ENCODE assay signal across 8 cellular contexts in genomic region chr12:100266802-100267602, GRCh38. TPM values are rescaled to one million over a fixed set of nuclear protein-coding genes. Genes with fewer than 3 reads are reported as not detected.
DNase-seq lines count a peak whose midpoint lies in the region; ATAC-seq and TF ChIP-seq lines count a peak whose summit lies in the region.

TSS of gene DEPDC4 (minus strand) at chr12:100267079. CDS start at chr12:100267076, 3 bp downstream.
A gene with protein sequence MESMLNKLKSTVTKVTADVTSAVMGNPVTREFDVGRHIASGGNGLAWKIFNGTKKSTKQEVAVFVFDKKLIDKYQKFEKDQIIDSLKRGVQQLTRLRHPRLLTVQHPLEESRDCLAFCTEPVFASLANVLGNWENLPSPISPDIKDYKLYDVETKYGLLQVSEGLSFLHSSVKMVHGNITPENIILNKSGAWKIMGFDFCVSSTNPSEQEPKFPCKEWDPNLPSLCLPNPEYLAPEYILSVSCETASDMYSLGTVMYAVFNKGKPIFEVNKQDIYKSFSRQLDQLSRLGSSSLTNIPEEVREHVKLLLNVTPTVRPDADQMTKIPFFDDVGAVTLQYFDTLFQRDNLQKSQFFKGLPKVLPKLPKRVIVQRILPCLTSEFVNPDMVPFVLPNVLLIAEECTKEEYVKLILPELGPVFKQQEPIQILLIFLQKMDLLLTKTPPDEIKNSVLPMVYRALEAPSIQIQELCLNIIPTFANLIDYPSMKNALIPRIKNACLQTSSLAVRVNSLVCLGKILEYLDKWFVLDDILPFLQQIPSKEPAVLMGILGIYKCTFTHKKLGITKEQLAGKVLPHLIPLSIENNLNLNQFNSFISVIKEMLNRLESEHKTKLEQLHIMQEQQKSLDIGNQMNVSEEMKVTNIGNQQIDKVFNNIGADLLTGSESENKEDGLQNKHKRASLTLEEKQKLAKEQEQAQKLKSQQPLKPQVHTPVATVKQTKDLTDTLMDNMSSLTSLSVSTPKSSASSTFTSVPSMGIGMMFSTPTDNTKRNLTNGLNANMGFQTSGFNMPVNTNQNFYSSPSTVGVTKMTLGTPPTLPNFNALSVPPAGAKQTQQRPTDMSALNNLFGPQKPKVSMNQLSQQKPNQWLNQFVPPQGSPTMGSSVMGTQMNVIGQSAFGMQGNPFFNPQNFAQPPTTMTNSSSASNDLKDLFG (plus strand): TSS chr12:100267177. CDS start chr12:100282971, 15,794 bp downstream.

- no peaks in the 10 kb centered on the region for H3K36me3 ChIP-seq in HUES48 (ENCODE audit: control insufficient read depth, insufficient read depth, low read length)
- H3K36me3 ChIP-seq in NT2/D1 (ENCODE audit: insufficient read depth, insufficient read length, low read length) = peaks cover 8% of the 10 kb centered on the region
- no peaks in the 10 kb centered on the region for H3K36me3 ChIP-seq in endodermal cell (ENCODE audit: control insufficient read depth, insufficient read depth, low read length)

- BruUV-seq in Calu3 (replicated peaks; lab: Mats Ljungman, UMichigan) = no TSS peak

- H3K9me3 ChIP-seq in HUES48 (ENCODE audit: control insufficient read depth, insufficient read depth, low read length) (no peaks in the 10 kb centered on the region), NT2/D1 (ENCODE audit: insufficient read depth, low read length) (no peaks in the 10 kb centered on the region), endodermal cell (ENCODE audit: control insufficient read depth, low read length) (no peaks in the 10 kb centered on the region)

- peak within 1 kb of the TSS; percentile 97 for H3K27ac ChIP-seq in HUES48 (ENCODE audit: low read depth, low read length)
- peak within 1 kb of the TSS; percentile 92 for H3K27ac ChIP-seq in endodermal cell (ENCODE audit: low read depth, low read length)

- peaks cover 19% of the 10 kb centered on the region for H3K4me1 ChIP-seq in HUES48 (ENCODE audit: control insufficient read depth, insufficient read depth, low read length)
- no peaks in the 10 kb centered on the region for H3K4me1 ChIP-seq in NT2/D1 (ENCODE audit: insufficient read depth, insufficient read length)
- H3K4me1 ChIP-seq in endodermal cell (ENCODE audit: control insufficient read depth, insufficient read depth, low read length) = peaks cover under 1% of the 10 kb centered on the region

- peak within 1 kb of the TSS; percentile 94 for H3K4me3 Mint-ChIP-seq in Calu3 (ENCODE audit: low read depth, unreplicated experiment)
- H3K4me3 Mint-ChIP-seq in endodermal cell = peak within 1 kb of the TSS; percentile 91

- DNase-seq in Calu3 (peak; percentile 97), NT2/D1 (ENCODE audit: low read depth, low spot score) (peak; percentile 91), endodermal cell (peak; percentile 99), mesenteric fat pad (ENCODE audit: low spot score) (peak; percentile 98)
- DNase-seq in activated CD8-positive, alpha-beta memory T cell treated with anti-CD3 and anti-CD28 coated beads, Interleukin-2, amount 50 U/mL, for 4 hours = peak; percentile 92
- DNase-seq in stimulated activated CD8-positive, alpha-beta memory T cell treated with anti-CD3 and anti-CD28 coated beads, Interleukin-15, amount 100 ng/mL, for 1 hour (ENCODE audit: low read depth) = peak; percentile 90

- H3K27ac Mint-ChIP-seq in Calu3 (ENCODE audit: unreplicated experiment) (peak within 1 kb of the TSS; percentile 48), endodermal cell (peak within 1 kb of the TSS; percentile 99)

- H3K36me3 Mint-ChIP-seq in Calu3 (ENCODE audit: insufficient read depth, unreplicated experiment) (peaks cover 30% of the 10 kb centered on the region), endodermal cell (ENCODE audit: low read depth) (peaks cover 4% of the 10 kb centered on the region)

- H3K9ac ChIP-seq in HUES48 (ENCODE audit: low read depth, low read length) (peak within 1 kb of the TSS; percentile 79), NT2/D1 (ENCODE audit: insufficient read length, low read depth) (peak within 1 kb of the TSS; percentile 97), endodermal cell (ENCODE audit: extremely low read depth, low read length, poor library complexity, severe bottlenecking) (peak within 1 kb of the TSS; percentile 92)

- intact Hi-C loops in Calu3 (cut with micrococcal nuclease; ENCODE audit: unreplicated experiment) = no loop called here

- H3K4me1 Mint-ChIP-seq in Calu3 (ENCODE audit: low read depth, unreplicated experiment) (peaks cover 12% of the 10 kb centered on the region), endodermal cell (peaks cover 17% of the 10 kb centered on the region)

- H3K27me3 ChIP-seq in HUES48 (ENCODE audit: control insufficient read depth, insufficient read depth, low read length) (no peaks in the 10 kb centered on the region), NT2/D1 (ENCODE audit: insufficient read depth, insufficient read length) (no peaks in the 10 kb centered on the region), endodermal cell (ENCODE audit: control insufficient read depth, insufficient read depth, low read length, poor library complexity, severe bottlenecking) (no peaks in the 10 kb centered on the region)

- ATAC-seq in GM21423 (IDR thresholded peaks at IDR 0.05; ENCODE audit: unreplicated experiment) = peak; percentile 88

- H3K27me3 Mint-ChIP-seq in Calu3 (ENCODE audit: unreplicated experiment) (no peaks in the 10 kb centered on the region), endodermal cell (ENCODE audit: insufficient read depth) (no peaks in the 10 kb centered on the region)

- no peaks in the 10 kb centered on the region for H3K9me3 Mint-ChIP-seq in Calu3 (ENCODE audit: low read depth, unreplicated experiment)
- no peaks in the 10 kb centered on the region for H3K9me3 Mint-ChIP-seq in endodermal cell

- H3K4me3 ChIP-seq in HUES48 (ENCODE audit: low read depth, low read length) = peak within 1 kb of the TSS; percentile 88
- H3K4me3 ChIP-seq in NT2/D1 (ENCODE audit: insufficient read length, low read depth) = peak within 1 kb of the TSS; percentile 96
- H3K4me3 ChIP-seq in endodermal cell (ENCODE audit: low read length) = peak within 1 kb of the TSS; percentile 99

- WGBS in endodermal cell (ENCODE audit: insufficient coverage in 1 of 2, insufficient read length in 1 of 2), 2 experiments = 0% methylated on average over 29 to 63 of the region's 64 CpGs

- TF ChIP-seq CTCF in Calu3 (IDR thresholded peaks at IDR 0.05; ENCODE audit: unreplicated experiment) (no peak), endodermal cell (conservative IDR thresholded peaks at IDR 0.05) (no peak)

- CTCF ChIA-PET in Calu3 (lab: Charles Lee) = interaction anchor here (0.5 to 3.4 kb wide), 10 partner anchors 9 to 366 kb away, joined by 3 to 22 read pairs (median 4); partner anchors contain the start of gene ACTR6

RNA-seq across cellular contexts. Expression of gene DEPDC4, which starts in this region (rescaled TPM):
- total RNA-seq in Calu3 (2022) = 1.9 and 3.7 TPM in 2 replicates
- 1 to 10 TPM; 4.8 to 7.3 TPM for total RNA-seq in endodermal cell
- 7.5 TPM for polyA plus RNA-seq in endodermal cell (2013, experiment 1 of 2)
- polyA plus RNA-seq in endodermal cell (2013, experiment 2 of 2) = 6.6 TPM
- total RNA-seq in mesenteric fat pad = 0.58 TPM

RNA-seq across cellular contexts. Expression of the second gene that starts in this region (rescaled TPM):
- 59.9 and 63.4 TPM in 2 replicates for total RNA-seq in Calu3 (2022)
- 10 to 100 TPM; 54.5 to 59.6 TPM for total RNA-seq in endodermal cell
- 57.3 TPM for polyA plus RNA-seq in endodermal cell (2013, experiment 1 of 2)
- 54.9 TPM for polyA plus RNA-seq in endodermal cell (2013, experiment 2 of 2)
- 40.0 TPM for total RNA-seq in mesenteric fat pad

Comparison
In these comparisons a context has a peak if more than half of its experiments do, and no peak if none do; other contexts are left out.
1. Peak in every context shown above with its lines: DNase-seq, ATAC-seq, H3K4me3 ChIP-seq and H3K27ac ChIP-seq.